In genomic region chr9:112129246-112129645, GRCh38 we compare ENCODE assay signal across 9 cellular contexts.
"Had no signal": no experiment of that assay in that cellular context is flagged by ENCODE, and none has a peak within 500 bp of the region (broad histone marks: within the 10 kb centered on the region; RNA-seq: fewer than 3 reads in every experiment).

No MANE protein-coding gene starts in this region.

- H3K27ac ChIP-seq: GM23248 had no signal

- FAIRE-seq: HTR-8/SVneo, K562 had no signal

- H3K36me3 ChIP-seq: HAP-1 had no signal

- H3K27ac Mint-ChIP-seq: HFFc6 had no signal

- H3K4me3 ChIP-seq: GM23248, HAP-1, K562 had no signal

- H3K4me3 Mint-ChIP-seq: HFFc6 had no signal

- H3K9me3 ChIP-seq: HAP-1 had no signal

- ATAC-seq: HCT116, K562 had no signal

- DNase-seq: GM23248, GOT3, H7, HFFc6, IMR-90 had no signal
